20 cellular contexts compared by ENCODE assay signal in genomic region chr11:76648929-76649328, GRCh38. TPM values are rescaled to one million over a fixed set of nuclear protein-coding genes. Genes with fewer than 3 reads are reported as not detected.
DNase-seq lines count a peak whose midpoint lies in the region; ATAC-seq and TF ChIP-seq lines count a peak whose summit lies in the region.
"Had no signal": no experiment of that assay in that cellular context is flagged by ENCODE, and none has a peak within 500 bp of the region (broad histone marks: within the 10 kb centered on the region; RNA-seq: fewer than 3 reads in every experiment).

No MANE protein-coding gene starts in this region.

- H3K9me3 ChIP-seq in heart left ventricle (peaks cover 0 to 13% (median 9%) of the 10 kb centered on the region in 12 donors), endodermal cell (ENCODE audit: control insufficient read depth, low read length) (peaks cover 10% of the 10 kb centered on the region), psoas muscle (peaks cover 6% of the 10 kb centered on the region), colonic mucosa (no peaks in the 10 kb centered on the region)

- H3K4me1 ChIP-seq in heart left ventricle (peaks cover 0 to 36% (median 14%) of the 10 kb centered on the region in 12 donors), endodermal cell (ENCODE audit: control insufficient read depth, insufficient read depth, low read length) (no peaks in the 10 kb centered on the region), psoas muscle (no peaks in the 10 kb centered on the region), colonic mucosa (no peaks in the 10 kb centered on the region)

- no peak overlapping the region for H3K27ac Mint-ChIP-seq in endodermal cell
- H3K27ac Mint-ChIP-seq: CD4-positive, CD25-positive, alpha-beta regulatory T cell; CD8-positive, alpha-beta memory T cell; H9 had no signal

- no peak for ATAC-seq in heart left ventricle
- ATAC-seq in left ventricle myocardium superior = no peak
- no peak for ATAC-seq in psoas muscle
- ATAC-seq: HepG2 had no signal

- intact Hi-C loops in heart left ventricle (cut with DNase I) = no loop called here
- intact Hi-C loops in left ventricle myocardium superior (cut with micrococcal nuclease) = no loop called here
- intact Hi-C loops in psoas muscle (cut with DNase I) = no loop called here
- intact Hi-C loops in colonic mucosa (cut with DNase I) = no loop called here

- 44 to 55% (median 48%) methylated on average over 7 of the region's 7 CpGs for WGBS in heart left ventricle, 4 donors
- 89 to 95% methylated on average over 4 to 7 of the region's 7 CpGs for WGBS in endodermal cell (ENCODE audit: insufficient coverage in 1 of 2, insufficient read length in 1 of 2), 2 experiments
- 42 to 44% (median 43%) methylated on average over 7 of the region's 7 CpGs for WGBS in psoas muscle, 3 donors

- H3K27me3 ChIP-seq in heart left ventricle (no peaks in the 10 kb centered on the region), endodermal cell (ENCODE audit: control insufficient read depth, insufficient read depth, low read length, poor library complexity, severe bottlenecking) (no peaks in the 10 kb centered on the region), psoas muscle (ENCODE audit: insufficient read depth in 3 of 3, low read length in 2 of 3) (no peaks in the 10 kb centered on the region), colonic mucosa (no peaks in the 10 kb centered on the region)
- H3K27me3 ChIP-seq: BLaER1 had no signal

- no peak for TF ChIP-seq POLR2A in heart left ventricle (IDR thresholded peaks at IDR 0.05)

- no peak overlapping the region for H3K4me3 Mint-ChIP-seq in endodermal cell
- H3K4me3 Mint-ChIP-seq: CD4-positive, CD25-positive, alpha-beta regulatory T cell; CD8-positive, alpha-beta memory T cell; H9 had no signal

- TF ChIP-seq CTCF in heart left ventricle (IDR thresholded peaks at IDR 0.05) = no peak
- no peak for TF ChIP-seq CTCF in endodermal cell (conservative IDR thresholded peaks at IDR 0.05)
- TF ChIP-seq CTCF in psoas muscle (IDR thresholded peaks at IDR 0.05) = no peak
- no peak for TF ChIP-seq CTCF in colonic mucosa (IDR thresholded peaks at IDR 0.05)

- H3K9me3 Mint-ChIP-seq in endodermal cell = peaks cover 16% of the 10 kb centered on the region

- no peak overlapping the region for H3K4me3 ChIP-seq in heart left ventricle
- no peak overlapping the region for H3K4me3 ChIP-seq in endodermal cell (ENCODE audit: low read length)
- H3K4me3 ChIP-seq in psoas muscle = no peak overlapping the region
- H3K4me3 ChIP-seq in colonic mucosa = no peak overlapping the region
- H3K4me3 ChIP-seq: BLaER1 had no signal

- no peaks in the 10 kb centered on the region for H3K27me3 Mint-ChIP-seq in endodermal cell (ENCODE audit: insufficient read depth)

- DNase-seq in heart left ventricle (no peak), left ventricle myocardium superior (no peak), amniotic epithelial cell (ENCODE audit: low read depth) (peak; percentile 33), endodermal cell (peak; percentile 3), psoas muscle (no peak), dedifferentiated amniotic fluid mesenchymal stem cell (ENCODE audit: extremely low spot score) (no peak), colonic mucosa (no peak)
- DNase-seq: 8988T; CD4-positive, CD25-positive, alpha-beta regulatory T cell; CD8-positive, alpha-beta memory T cell; COR-L47; DMS 273 treated with DMSO at 0.1 percent for 48 hours; DMS53; DND-41; EL; H9 had no signal

- no peaks in the 10 kb centered on the region for H3K36me3 ChIP-seq in heart left ventricle
- H3K36me3 ChIP-seq in endodermal cell (ENCODE audit: control insufficient read depth, insufficient read depth, low read length) = no peaks in the 10 kb centered on the region
- H3K36me3 ChIP-seq in psoas muscle (ENCODE audit: insufficient read depth in 1 of 2, low read depth in 1 of 2) = no peaks in the 10 kb centered on the region
- no peaks in the 10 kb centered on the region for H3K36me3 ChIP-seq in colonic mucosa
- H3K36me3 ChIP-seq: BLaER1 had no signal

- peaks cover 5% of the 10 kb centered on the region for H3K4me1 Mint-ChIP-seq in endodermal cell
- H3K4me1 Mint-ChIP-seq: CD8-positive, alpha-beta memory T cell had no signal

- H3K9ac ChIP-seq in endodermal cell (ENCODE audit: extremely low read depth, low read length, poor library complexity, severe bottlenecking) (no peak overlapping the region), colonic mucosa (ENCODE audit: low read depth in 2 of 2, low read length in 2 of 2) (no peak overlapping the region)
- H3K9ac ChIP-seq: BLaER1 had no signal

- H3K36me3 Mint-ChIP-seq in endodermal cell (ENCODE audit: low read depth) = no peaks in the 10 kb centered on the region
- H3K36me3 Mint-ChIP-seq: CD4-positive, CD25-positive, alpha-beta regulatory T cell had no signal

- H3K27ac ChIP-seq in heart left ventricle (peak overlapping the region in 10 of 12 donors; percentile 8 to 79 (median 63)), endodermal cell (ENCODE audit: low read depth, low read length) (no peak overlapping the region), psoas muscle (peak overlapping the region; percentile 6), colonic mucosa (no peak overlapping the region)
- H3K27ac ChIP-seq: BLaER1 had no signal

RNA-seq across cellular contexts. Expression of gene LRRC32, which starts 21.6 kb away (rescaled TPM):
- total RNA-seq in heart left ventricle (10 to 100 TPM; 20.1 to 67.1 (median 26.9) TPM), left ventricle myocardium superior (30.8 TPM), endodermal cell (1 to 10 TPM; 1.3 to 1.6 TPM), psoas muscle (10 to 100 TPM; 14.7 to 32.9 (median 21.4) TPM), colonic mucosa (10 to 100 TPM in 1 of 2 donors, 1 to 10 TPM in 1; 5.9 to 26.8 TPM)
- polyA plus RNA-seq in heart left ventricle (10 to 100 TPM; 46.4 to 79.0 TPM), psoas muscle (10 to 100 TPM; 16.2 to 27.9 (median 16.7) TPM)
- 2.0 TPM for polyA plus RNA-seq in endodermal cell (2013, experiment 1 of 2)
- polyA plus RNA-seq in endodermal cell (2013, experiment 2 of 2) = 2.2 TPM
- total RNA-seq: A673, G401, HepG2 had no signal

Comparison
In these comparisons a context has a peak if more than half of its experiments do, and no peak if none do; other contexts are left out.
1. DNase-seq: peak in amniotic epithelial cell (single experiment) and endodermal cell (single experiment); none in heart left ventricle (0 of 5), left ventricle myocardium superior (single experiment), psoas muscle (0 of 2), dedifferentiated amniotic fluid mesenchymal stem cell (single experiment) and colonic mucosa (single experiment).
2. H3K27ac ChIP-seq: peak in heart left ventricle (10 of 12) and psoas muscle (single experiment); none in endodermal cell (single experiment) and colonic mucosa (single experiment).